8 cellular contexts compared by ENCODE assay signal in genomic region chr14:77498984-77499527, GRCh38. TPM values are rescaled to one million over a fixed set of nuclear protein-coding genes. Genes with fewer than 3 reads are reported as not detected.
A peak's percentile ranks its signal among the peaks of the same experiment; 100 is the strongest.
DNase-seq lines count a peak whose midpoint lies in the region; ATAC-seq and TF ChIP-seq lines count a peak whose summit lies in the region.

No MANE protein-coding gene starts in this region.

- intact Hi-C loops in left lung (cut with DNase I): no loop called here

- H3K36me3 ChIP-seq in BLaER1 treated with 17β-estradiol and CSF1 and Interleukin-3, amounts not matched to agents 10 nM and 100 nM: peaks cover 0 to 10% (median 0%) of the 10 kb centered on the region in 11 experiments; a peak in 2 of 22 replicates
- H3K36me3 ChIP-seq in adipocyte (ENCODE audit: control insufficient read depth, insufficient read depth, low read length, severe bottlenecking) (no peaks in the 10 kb centered on the region), left lung (no peaks in the 10 kb centered on the region)

- H3K4me2 ChIP-seq in BLaER1 treated with 17β-estradiol and CSF1 and Interleukin-3, amounts not matched to agents 10 nM and 100 nM: peak overlapping the region; percentile 73 to 99 (median 97)

- no peak overlapping the region for H3K27ac Mint-ChIP-seq in type B pancreatic cell

- no peaks in the 10 kb centered on the region for H3K4me1 Mint-ChIP-seq in type B pancreatic cell (ENCODE audit: unreplicated experiment)

- no peak overlapping the region for H3K27ac ChIP-seq in BLaER1 treated with 17β-estradiol and CSF1 and Interleukin-3, amounts not matched to agents 10 nM and 100 nM
- no peak overlapping the region for H3K27ac ChIP-seq in left lung

- peaks cover 4% of the 10 kb centered on the region for H3K36me3 Mint-ChIP-seq in type B pancreatic cell

- peaks cover 35 to 54% (median 46%) of the 10 kb centered on the region in 11 experiments for H3K27me3 ChIP-seq in BLaER1 treated with 17β-estradiol and CSF1 and Interleukin-3, amounts not matched to agents 10 nM and 100 nM
- H3K27me3 ChIP-seq in adipocyte (replicated peaks; ENCODE audit: control insufficient read depth, insufficient read depth, low read length) (peaks cover 6% of the 10 kb centered on the region), left lung (peaks cover 18 to 51% of the 10 kb centered on the region in 2 donors)

- peak overlapping the region; percentile 53 to 73 (median 64) for H3K4me3 ChIP-seq in BLaER1 treated with 17β-estradiol and CSF1 and Interleukin-3, amounts not matched to agents 10 nM and 100 nM
- H3K4me3 ChIP-seq in adipocyte (ENCODE audit: low read length) (peak overlapping the region; percentile 73), left lung (peak overlapping the region; percentile 25 to 42)

- peaks cover 0 to 24% (median 13%) of the 10 kb centered on the region in 11 experiments; a peak in 10 of 22 replicates for H4K20me1 ChIP-seq in BLaER1 treated with 17β-estradiol and CSF1 and Interleukin-3, amounts not matched to agents 10 nM and 100 nM

- H3K9me3 ChIP-seq in BLaER1 treated with 17β-estradiol and CSF1 and Interleukin-3, amounts not matched to agents 10 nM and 100 nM (replicated peaks in 1 of 11): peaks cover 5 to 13% (median 11%) of the 10 kb centered on the region in 11 experiments; a peak in 20 of 22 replicates
- H3K9me3 ChIP-seq in adipocyte (ENCODE audit: control insufficient read depth, low read length) (no peaks in the 10 kb centered on the region), left lung (peaks cover 0 to 8% of the 10 kb centered on the region in 2 donors)

- H3K9ac ChIP-seq in BLaER1 treated with 17β-estradiol and CSF1 and Interleukin-3, amounts not matched to agents 10 nM and 100 nM: peak overlapping the region in 10 of 11 experiments; percentile 9 to 59 (median 48); a peak in 14 of 22 replicates
- no peak overlapping the region for H3K9ac ChIP-seq in adipocyte (ENCODE audit: low read length)

- TF ChIP-seq CTCF in left lung (IDR thresholded peaks at IDR 0.05) (no peak), type B pancreatic cell (conservative IDR thresholded peaks at IDR 0.05) (no peak)

- H3K4me3 Mint-ChIP-seq in type B pancreatic cell: peak overlapping the region; percentile 74

- peaks cover 4% of the 10 kb centered on the region for H3K9me3 Mint-ChIP-seq in type B pancreatic cell

- peak; percentile 14 for DNase-seq in adipocyte (ENCODE audit: low read depth)
- peak in 1 of 2 donors; percentile 77 for DNase-seq in left lung
- DNase-seq in type B pancreatic cell (ENCODE audit: extremely low spot score, unreplicated experiment): no peak
- DNase-seq in hypothalamus (lab: John Stamatoyannopoulos, UW): no peak
- DNase-seq in occipital lobe (lab: John Stamatoyannopoulos, UW): no peak

- H3K4me1 ChIP-seq in BLaER1 treated with 17β-estradiol and CSF1 and Interleukin-3, amounts not matched to agents 10 nM and 100 nM: peaks cover 14 to 35% (median 30%) of the 10 kb centered on the region in 10 experiments
- H3K4me1 ChIP-seq in adipocyte (ENCODE audit: control insufficient read depth, insufficient read depth, low read length) (no peaks in the 10 kb centered on the region), left lung (peaks cover 8 to 17% of the 10 kb centered on the region in 2 donors)

- ATAC-seq in GM19023 (IDR thresholded peaks at IDR 0.05; ENCODE audit: unreplicated experiment) (peak; percentile 29), HG03521 (IDR thresholded peaks at IDR 0.05; ENCODE audit: unreplicated experiment) (peak; percentile 22), left lung (no peak)

- peaks cover 39% of the 10 kb centered on the region for H3K27me3 Mint-ChIP-seq in type B pancreatic cell

RNA-seq across cellular contexts. Expression of gene ISM2, which starts 0.4 kb away (rescaled TPM):
- total RNA-seq in left lung (not detected), type B pancreatic cell (ENCODE audit: low replicate concordance) (0.46 and 1.2 TPM in 2 replicates), occipital lobe (0.78 TPM)

RNA-seq across cellular contexts. Expression of gene AHSA1, which starts 41.2 kb away (rescaled TPM):
- total RNA-seq in left lung (100 to 1,000 TPM; 111 to 150 TPM), type B pancreatic cell (ENCODE audit: low replicate concordance) (202 and 204 TPM in 2 replicates), occipital lobe (79.1 TPM)

RNA-seq across cellular contexts. Expression of gene VIPAS39, which starts 41.7 kb away (rescaled TPM):
- total RNA-seq in left lung (10 to 100 TPM; 15.4 to 16.3 TPM), type B pancreatic cell (ENCODE audit: low replicate concordance) (24.0 and 25.0 TPM in 2 replicates), occipital lobe (30.6 TPM)
